In the genomic region with DNA sequence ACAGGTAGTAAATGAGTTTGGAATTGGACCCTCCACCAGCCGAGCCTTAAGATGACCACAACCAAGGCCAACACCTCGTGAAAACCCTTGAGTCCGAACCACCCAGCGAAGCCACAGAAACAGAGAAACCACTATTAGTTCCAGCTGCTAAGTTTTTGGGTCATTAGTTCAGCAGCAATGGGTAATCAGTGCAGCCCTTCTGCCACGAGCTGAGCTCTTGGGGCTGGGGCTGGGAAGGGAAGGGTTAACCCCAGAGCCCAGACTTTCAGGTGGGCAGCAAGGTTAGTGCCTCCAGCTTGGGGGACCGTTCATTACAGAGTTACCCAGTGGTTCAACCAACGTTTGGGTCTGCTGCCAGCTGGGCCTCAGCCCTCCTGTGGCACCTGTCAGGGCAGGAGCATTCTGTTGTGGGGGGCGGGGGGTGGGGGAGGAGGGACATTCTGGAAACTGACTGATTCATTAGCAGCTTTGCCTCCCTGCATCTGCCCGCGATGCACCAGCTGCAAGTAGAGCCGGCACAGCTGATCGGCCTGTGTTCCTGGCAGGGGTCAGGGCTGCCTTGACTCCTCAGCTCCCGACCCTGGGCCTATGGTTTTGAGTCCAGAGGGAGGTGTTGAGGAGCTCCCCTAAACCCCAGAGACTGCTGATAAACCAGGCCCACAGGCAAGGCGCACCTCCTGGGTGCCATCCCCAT, we compare ENCODE assay signal across 23 cellular contexts. TPM values are rescaled to one million over a fixed set of nuclear protein-coding genes. Genes with fewer than 3 reads are reported as not detected.
DNase-seq lines count a peak whose midpoint lies in the region; ATAC-seq and TF ChIP-seq lines count a peak whose summit lies in the region.
"Had no signal": no experiment of that assay in that cellular context is flagged by ENCODE, and none has a peak within 500 bp of the region (broad histone marks: within the 10 kb centered on the region; RNA-seq: fewer than 3 reads in every experiment).

No MANE protein-coding gene starts in this region.

- DNase-seq in cardiac muscle cell (ENCODE audit: low read depth in 1 of 2, low spot score in 1 of 2) (no peak), Right ventricle myocardium superior (no peak), myocyte (ENCODE audit: low read depth) (peak; percentile 83), uterus (no peak), NCI-H2029 (lab: John Stamatoyannopoulos, UW) (no peak)
- DNase-seq: activated CD4-positive, alpha-beta T cell treated with anti-CD3 and anti-CD28 coated beads, Interleukin-2, amount 50 U/mL, for 1 hour; activated naive CD4-positive, alpha-beta T cell; activated T-cell treated with anti-CD3 and anti-CD28 coated beads for 4 hours; DMS79 treated with DMSO at 0.1 percent for 48 hours; effector CD8-positive, alpha-beta T cell; esophagus squamous epithelium; left colon; MG63; NCI-H146; NCI-H226; pancreas; stimulated activated CD4-positive, alpha-beta T cell treated with anti-CD3 and anti-CD28 coated beads, Interleukin-2, amount 100 ng/mL, for 24 hours; T-cell had no signal

- H3K27me3 ChIP-seq in cardiac muscle cell (no peaks in the 10 kb centered on the region), uterus (no peaks in the 10 kb centered on the region)
- H3K27me3 ChIP-seq: esophagus squamous epithelium, MG63, pancreas had no signal

- H3K9me3 ChIP-seq in cardiac muscle cell (ENCODE audit: low read depth) = no peaks in the 10 kb centered on the region
- no peaks in the 10 kb centered on the region for H3K9me3 ChIP-seq in uterus
- H3K9me3 ChIP-seq: esophagus squamous epithelium, pancreas had no signal

- peaks cover 46% of the 10 kb centered on the region for H3K4me1 ChIP-seq in cardiac muscle cell (ENCODE audit: low read depth)
- H3K4me1 ChIP-seq in uterus = peaks cover 11 to 17% of the 10 kb centered on the region in 2 donors

- TF ChIP-seq CTCF in cardiac muscle cell (IDR thresholded peaks at IDR 0.05; ENCODE audit: low read depth, low read length) (no peak), VCaP (conservative IDR thresholded peaks at IDR 0.05) (no peak), uterus (IDR thresholded peaks at IDR 0.05) (no peak)

- H3K27ac ChIP-seq in cardiac muscle cell = peak overlapping the region; percentile 93
- peak overlapping the region; percentile 98; the same call in 1 of the 2 replicates for H3K27ac ChIP-seq in VCaP
- H3K27ac ChIP-seq in uterus = peak overlapping the region; percentile 79 to 88
- H3K27ac ChIP-seq: esophagus squamous epithelium, pancreas had no signal

- H3K36me3 ChIP-seq in cardiac muscle cell (no peaks in the 10 kb centered on the region), uterus (no peaks in the 10 kb centered on the region)
- H3K36me3 ChIP-seq: esophagus squamous epithelium, MG63, pancreas had no signal

- H3K4me3 ChIP-seq in cardiac muscle cell (no peak overlapping the region), uterus (no peak overlapping the region)
- H3K4me3 ChIP-seq: esophagus squamous epithelium, MG63, pancreas had no signal

- no peak for ATAC-seq in Right ventricle myocardium superior (ENCODE audit: poor library complexity)
- no peak for ATAC-seq in GM19351 (IDR thresholded peaks at IDR 0.05; ENCODE audit: unreplicated experiment)
- ATAC-seq in HG03097 (IDR thresholded peaks at IDR 0.05; ENCODE audit: low FRiP score, unreplicated experiment) = no peak
- ATAC-seq: CD8-positive, alpha-beta T cell; left colon; pancreas; Right ventricle myocardium inferior; T-cell had no signal

- TF ChIP-seq POLR2A in uterus (IDR thresholded peaks at IDR 0.05) = no peak

- intact Hi-C loops in Right ventricle myocardium superior (cut with DNase I) (no loop called here), uterus (cut with DNase I; ENCODE audit: low total_unique reads) (no loop called here)

RNA-seq across cellular contexts. Expression of gene TGM2, which starts 52.7 kb away (rescaled TPM):
- total RNA-seq in cardiac muscle cell (144 and 275 TPM in 2 replicates), Right ventricle myocardium superior (469 TPM), myocyte (1.0 and 2.6 TPM in 2 replicates), uterus (100 to 1,000 TPM; 136 to 639 (median 209) TPM)
- polyA plus RNA-seq in cardiac muscle cell = 119 and 192 TPM in 2 replicates
- polyA plus RNA-seq in myocyte (2012) = 5.9 TPM
- total RNA-seq: CD8-positive, alpha-beta T cell had no signal

Comparison
In these comparisons a context has a peak if more than half of its experiments do, and no peak if none do; other contexts are left out.
1. RNA of gene TGM2, which starts 52.7 kb away (total RNA-seq): 469 TPM in Right ventricle myocardium superior (single experiment), 144 to 275 TPM in cardiac muscle cell and 136 to 639 TPM in uterus; 1.0 to 2.6 TPM in myocyte; every median in the first group is over 10 times any median in the second.
2. Peak in every context shown above with its lines, with median percentiles within 50 percentile points of each other: H3K27ac ChIP-seq.